17 cellular contexts compared by ENCODE assay signal in genomic region chr18:8895987-8896619, GRCh38.
DNase-seq lines count a peak whose midpoint lies in the region; ATAC-seq, FAIRE-seq and TF ChIP-seq lines count a peak whose summit lies in the region.
"Had no signal": no experiment of that assay in that cellular context is flagged by ENCODE, and none has a peak within 500 bp of the region (broad histone marks: within the 10 kb centered on the region; RNA-seq: fewer than 3 reads in every experiment).

No MANE protein-coding gene starts in this region.

- H3K9me3 ChIP-seq in AG04450 (ENCODE audit: control insufficient read depth, insufficient read depth, low read length) (peaks cover 17% of the 10 kb centered on the region), astrocyte (ENCODE audit: insufficient read depth, low read depth, low read length) (no peaks in the 10 kb centered on the region)
- H3K9me3 ChIP-seq: thyroid gland had no signal

- no peaks in the 10 kb centered on the region for H3K79me2 ChIP-seq in astrocyte (ENCODE audit: insufficient read depth, low read length)

- H3K27ac Mint-ChIP-seq in astrocyte (ENCODE audit: unreplicated experiment), result peak overlapping the region; percentile 41
- H3K27ac Mint-ChIP-seq: activated naive CD8-positive, alpha-beta T cell treated with anti-CD3 and anti-CD28 coated beads, Interleukin-2, amount 50 U/mL, for 24 hours had no signal

- H3K4me1 ChIP-seq in astrocyte (ENCODE audit: insufficient read depth, low read length), result peaks cover 10% of the 10 kb centered on the region
- H3K4me1 ChIP-seq in foreskin keratinocyte, result no peaks in the 10 kb centered on the region
- H3K4me1 ChIP-seq: thyroid gland had no signal

- no peaks in the 10 kb centered on the region for H4K20me1 ChIP-seq in astrocyte (ENCODE audit: insufficient read depth, low read length)
- H4K20me1 ChIP-seq: BLaER1 had no signal

- peak overlapping the region; percentile 20 for H3K4me3 Mint-ChIP-seq in astrocyte (ENCODE audit: unreplicated experiment)
- H3K4me3 Mint-ChIP-seq: activated naive CD8-positive, alpha-beta T cell treated with anti-CD3 and anti-CD28 coated beads, Interleukin-2, amount 50 U/mL, for 24 hours had no signal

- POLR2A ChIA-PET in AG04450 (lab: Yijun Ruan, JAX), result no interaction called here

- H3K36me3 ChIP-seq in astrocyte (ENCODE audit: insufficient read depth, low read length), result no peaks in the 10 kb centered on the region
- H3K36me3 ChIP-seq: BLaER1, thyroid gland had no signal

- TF ChIP-seq CTCF in AG04450 (IDR thresholded peaks at IDR 0.05; ENCODE audit: low read depth, low read length) (no peak), astrocyte (IDR thresholded peaks at IDR 0.05; ENCODE audit: insufficient read depth, low read depth, low read length) (no peak), foreskin keratinocyte (conservative IDR thresholded peaks at IDR 0.05) (no peak)

- peaks cover 6% of the 10 kb centered on the region for H3K36me3 Mint-ChIP-seq in astrocyte (ENCODE audit: low read depth, unreplicated experiment)

- no peak overlapping the region for H3K4me2 ChIP-seq in astrocyte (ENCODE audit: low read length)
- H3K4me2 ChIP-seq: BLaER1 had no signal

- no peak for FAIRE-seq in astrocyte (lab: Jason Lieb, UNC)
- FAIRE-seq: islet of Langerhans had no signal

- DNase-seq in AG04450 (ENCODE audit: low read depth, low spot score) (peak; percentile 44), HCEC 1CT (peak; percentile 80), astrocyte (ENCODE audit: low read depth) (peak; percentile 86), foreskin keratinocyte (peak; percentile 59 to 82), cardiac septum (ENCODE audit: low spot score) (no peak), NCI-H2081 (lab: John Stamatoyannopoulos, UW) (no peak), NCI-H2029 treated with DMSO at 0.1 percent for 48 hours (lab: John Stamatoyannopoulos, UW) (no peak)
- DNase-seq: activated naive CD8-positive, alpha-beta T cell treated with anti-CD3 and anti-CD28 coated beads, Interleukin-2, amount 50 U/mL, for 24 hours; dorsolateral prefrontal cortex; KG1; NCI-H1694 treated with DMSO at 0.1 percent for 48 hours; RPMI8226; T-helper 2 cell; thyroid gland had no signal

- H3K27me3 Mint-ChIP-seq in astrocyte (ENCODE audit: low read depth, unreplicated experiment), result no peaks in the 10 kb centered on the region
- H3K27me3 Mint-ChIP-seq: activated naive CD8-positive, alpha-beta T cell treated with anti-CD3 and anti-CD28 coated beads, Interleukin-2, amount 50 U/mL, for 24 hours had no signal

- CTCF ChIA-PET in AG04450 (lab: Charles Lee), result interaction anchor here (1.2 kb wide), 1 partner anchor 92 kb away, joined by 4 read pairs; no protein-coding TSS in a partner anchor

- H3K27me3 ChIP-seq in AG04450 (ENCODE audit: control insufficient read depth, insufficient read depth, low read length) (no peaks in the 10 kb centered on the region), astrocyte (ENCODE audit: insufficient read depth, low read length) (no peaks in the 10 kb centered on the region), foreskin keratinocyte (no peaks in the 10 kb centered on the region)
- H3K27me3 ChIP-seq: BLaER1, thyroid gland had no signal

- no peak overlapping the region for H2AFZ ChIP-seq in astrocyte (ENCODE audit: low read depth, low read length)

- H3K4me3 ChIP-seq in AG04450 (ENCODE audit: low read depth, low read length) (no peak overlapping the region), astrocyte (ENCODE audit: insufficient read depth, low read depth, low read length) (no peak overlapping the region)
- H3K4me3 ChIP-seq: BLaER1, dorsolateral prefrontal cortex, thyroid gland had no signal

- H3K27ac ChIP-seq in AG04450 (ENCODE audit: low read depth, low read length), result peak overlapping the region; percentile 21
- peak overlapping the region; percentile 53 for H3K27ac ChIP-seq in astrocyte (ENCODE audit: low read depth, low read length)
- no peak overlapping the region for H3K27ac ChIP-seq in foreskin keratinocyte
- H3K27ac ChIP-seq: BLaER1, dorsolateral prefrontal cortex, thyroid gland had no signal

- peaks cover 12% of the 10 kb centered on the region for H3K9me3 Mint-ChIP-seq in astrocyte (ENCODE audit: unreplicated experiment)

- intact Hi-C loops in cardiac septum (cut with DNase I), result no loop called here

- ATAC-seq in foreskin keratinocyte, result peak; percentile 38
- no peak for ATAC-seq in HG03457 (IDR thresholded peaks at IDR 0.05; ENCODE audit: unreplicated experiment)
- ATAC-seq: activated naive CD8-positive, alpha-beta T cell treated with anti-CD3 and anti-CD28 coated beads, Interleukin-2, amount 50 U/mL, for 24 hours had no signal

- peaks cover 22% of the 10 kb centered on the region for H3K4me1 Mint-ChIP-seq in astrocyte (ENCODE audit: low read depth, unreplicated experiment)
- H3K4me1 Mint-ChIP-seq: activated naive CD8-positive, alpha-beta T cell treated with anti-CD3 and anti-CD28 coated beads, Interleukin-2, amount 50 U/mL, for 24 hours had no signal

- no peak overlapping the region for H3K9ac ChIP-seq in astrocyte (ENCODE audit: low read length)
- H3K9ac ChIP-seq: BLaER1 had no signal

Comparison
In these comparisons a context has a peak if more than half of its experiments do, and no peak if none do; other contexts are left out.
1. DNase-seq: peak in AG04450 (single experiment), HCEC 1CT (single experiment), astrocyte (single experiment) and foreskin keratinocyte (2 of 2); none in cardiac septum (single experiment), NCI-H2081 (0 of 2) and NCI-H2029 treated with DMSO at 0.1 percent for 48 hours (single experiment).